Comparison of ENCODE assay signal across 8 cellular contexts in the genomic region with DNA sequence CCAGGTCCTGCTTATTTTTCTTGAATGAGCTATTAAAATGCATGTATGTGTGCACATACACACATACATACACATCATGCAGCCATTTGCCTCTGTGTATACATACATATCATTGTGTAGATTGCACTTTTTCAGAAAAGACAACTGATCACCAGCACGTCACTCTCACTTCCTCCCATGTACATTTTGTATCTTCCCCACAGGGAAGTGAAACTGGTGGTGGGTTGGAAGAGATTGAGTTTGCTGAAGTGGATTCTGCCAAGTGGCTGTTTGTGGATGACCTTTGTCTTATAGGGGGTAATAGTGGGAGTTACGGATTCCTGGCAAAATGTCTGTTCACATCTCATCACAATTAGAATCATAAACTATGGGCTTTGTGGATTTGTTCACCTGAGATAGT.
DNase-seq lines count a peak whose midpoint lies in the region; ATAC-seq and TF ChIP-seq lines count a peak whose summit lies in the region.

No MANE protein-coding gene starts in this region.

- H3K4me1 Mint-ChIP-seq in natural killer cell (peaks cover 48 to 52% of the 10 kb centered on the region in 2 donors), endodermal cell (peaks cover 30% of the 10 kb centered on the region)

- no peak for DNase-seq in natural killer cell
- DNase-seq in GM23248 = no peak
- no peak for DNase-seq in cortex of kidney (lab: John Stamatoyannopoulos, UW)
- DNase-seq in NCI-H82 treated with DMSO at 0.1 percent for 48 hours (lab: John Stamatoyannopoulos, UW; ENCODE audit: unreplicated experiment) = no peak
- DNase-seq in endodermal cell = no peak

- H3K79me2 ChIP-seq in OCI-LY1 (ENCODE audit: insufficient read depth, low read length) (no peaks in the 10 kb centered on the region), GM23248 (ENCODE audit: insufficient read depth) (no peaks in the 10 kb centered on the region)

- intact Hi-C loops in natural killer cell (cut with micrococcal nuclease) = loop anchor here (1.0 to 5.0 kb wide), 4 partner anchors 15 to 549 kb away; no protein-coding TSS in a partner anchor

- H2AFZ ChIP-seq in OCI-LY1 (ENCODE audit: low read length) = no peak overlapping the region
- H2AFZ ChIP-seq in GM23248 = no peak overlapping the region

- H3K4me2 ChIP-seq in OCI-LY1 (ENCODE audit: low read length) (peak overlapping the region; percentile 46), GM23248 (ENCODE audit: unreplicated experiment) (no peak overlapping the region)

- in situ Hi-C loops in GM23248 (cut with MboI) = no loop called here

- WGBS in GM23248 (ENCODE audit: low coverage in 1 of 2, low lambda C conversion rate in 2 of 2, missing lambda C conversion rate in 2 of 2), 2 experiments = 98 to 100% methylated on average over 2 of the region's 2 CpGs
- no CpG with 5 or more reads among the region's 2 CpGs for WGBS in endodermal cell (ENCODE audit: insufficient coverage in 1 of 2, insufficient read length in 1 of 2), 2 experiments

- no peak for TF ChIP-seq CTCF in OCI-LY1 (IDR thresholded peaks at IDR 0.05; ENCODE audit: low read length)
- no peak for TF ChIP-seq CTCF in natural killer cell (IDR thresholded peaks at IDR 0.05)
- no peak for TF ChIP-seq CTCF in endodermal cell (conservative IDR thresholded peaks at IDR 0.05)

- H3K36me3 Mint-ChIP-seq in natural killer cell = no peaks in the 10 kb centered on the region
- H3K36me3 Mint-ChIP-seq in endodermal cell (ENCODE audit: low read depth) = no peaks in the 10 kb centered on the region

- H3K27me3 ChIP-seq in OCI-LY1 (ENCODE audit: insufficient read depth, low read length) = no peaks in the 10 kb centered on the region
- no peaks in the 10 kb centered on the region for H3K27me3 ChIP-seq in GM23248 (replicated peaks; ENCODE audit: insufficient read depth)
- H3K27me3 ChIP-seq in endodermal cell (ENCODE audit: control insufficient read depth, insufficient read depth, low read length, poor library complexity, severe bottlenecking) = no peaks in the 10 kb centered on the region

- H3K4me1 ChIP-seq in OCI-LY1 (ENCODE audit: insufficient read depth, low read length, severe bottlenecking) (peaks cover 82% of the 10 kb centered on the region), GM23248 (ENCODE audit: insufficient read depth) (peaks cover 13% of the 10 kb centered on the region), endodermal cell (ENCODE audit: control insufficient read depth, insufficient read depth, low read length) (peaks cover 14% of the 10 kb centered on the region)

- H3K9ac ChIP-seq in OCI-LY1 (ENCODE audit: low read length) = peak overlapping the region; percentile 65
- H3K9ac ChIP-seq in GM23248 = no peak overlapping the region
- H3K9ac ChIP-seq in endodermal cell (ENCODE audit: extremely low read depth, low read length, poor library complexity, severe bottlenecking) = no peak overlapping the region

- peak overlapping the region; percentile 92 to 93 for H3K27ac Mint-ChIP-seq in natural killer cell
- no peak overlapping the region for H3K27ac Mint-ChIP-seq in endodermal cell

- H3K27ac ChIP-seq in OCI-LY1 (ENCODE audit: low read depth, low read length, poor library complexity, severe bottlenecking) = peak overlapping the region; percentile 97
- H3K27ac ChIP-seq in GM23248 = no peak overlapping the region
- no peak overlapping the region for H3K27ac ChIP-seq in endodermal cell (ENCODE audit: low read depth, low read length)

- H3K9me3 ChIP-seq in OCI-LY1 (ENCODE audit: low read length) (no peaks in the 10 kb centered on the region), GM23248 (ENCODE audit: low read depth) (no peaks in the 10 kb centered on the region), endodermal cell (ENCODE audit: control insufficient read depth, low read length) (no peaks in the 10 kb centered on the region)

- H3K9me3 Mint-ChIP-seq in natural killer cell (no peaks in the 10 kb centered on the region), endodermal cell (no peaks in the 10 kb centered on the region)

- H4K20me1 ChIP-seq in OCI-LY1 (ENCODE audit: insufficient read depth, low read length) (no peaks in the 10 kb centered on the region), GM23248 (ENCODE audit: insufficient read depth) (no peaks in the 10 kb centered on the region)

- peak; percentile 47 for ATAC-seq in GM18508 (IDR thresholded peaks at IDR 0.05; ENCODE audit: insufficient read depth, unreplicated experiment)
- peak; percentile 70 for ATAC-seq in HG02623 (IDR thresholded peaks at IDR 0.05; ENCODE audit: unreplicated experiment)
- peak; percentile 16 to 41 (median 25) for ATAC-seq in natural killer cell

- H3K27me3 Mint-ChIP-seq in natural killer cell (ENCODE audit: low read depth in 2 of 2) = no peaks in the 10 kb centered on the region
- H3K27me3 Mint-ChIP-seq in endodermal cell (ENCODE audit: insufficient read depth) = no peaks in the 10 kb centered on the region

- peak overlapping the region; percentile 80 for H3K4me3 Mint-ChIP-seq in natural killer cell
- no peak overlapping the region for H3K4me3 Mint-ChIP-seq in endodermal cell

- H3K9me2 ChIP-seq in OCI-LY1 (ENCODE audit: low read depth, low read length) = no peaks in the 10 kb centered on the region
- H3K9me2 ChIP-seq in GM23248 (ENCODE audit: insufficient read depth) = no peaks in the 10 kb centered on the region

- H3K36me3 ChIP-seq in OCI-LY1 (ENCODE audit: insufficient read depth, low read length) = no peaks in the 10 kb centered on the region
- no peaks in the 10 kb centered on the region for H3K36me3 ChIP-seq in GM23248 (ENCODE audit: low read depth)
- no peaks in the 10 kb centered on the region for H3K36me3 ChIP-seq in endodermal cell (ENCODE audit: control insufficient read depth, insufficient read depth, low read length)

- H3K4me3 ChIP-seq in OCI-LY1 (ENCODE audit: low read depth, low read length, poor library complexity, severe bottlenecking) (no peak overlapping the region), GM23248 (no peak overlapping the region), endodermal cell (ENCODE audit: low read length) (no peak overlapping the region)

- peaks cover 14% of the 10 kb centered on the region for H3F3A ChIP-seq in OCI-LY1 (ENCODE audit: insufficient read depth, low read length)
- no peaks in the 10 kb centered on the region for H3F3A ChIP-seq in GM23248 (ENCODE audit: insufficient read depth)
